Comparison of ENCODE assay signal across 8 cellular contexts in genomic region chr7:24963218-24963617, GRCh38. TPM values are rescaled to one million over a fixed set of nuclear protein-coding genes. Genes with fewer than 3 reads are reported as not detected.
DNase-seq lines count a peak whose midpoint lies in the region; ATAC-seq and TF ChIP-seq lines count a peak whose summit lies in the region.

No MANE protein-coding gene starts in this region.

- intact Hi-C loops in heart left ventricle (cut with DNase I), result loop anchor here in 1 of 10 donors (5.0 kb wide), 1 partner anchor 51 kb away; no protein-coding TSS in a partner anchor

- no peaks in the 10 kb centered on the region for H3K9me3 ChIP-seq in heart left ventricle

- H3K27me3 ChIP-seq in heart left ventricle (no peaks in the 10 kb centered on the region), brain microvascular endothelial cell (replicated peaks) (no peaks in the 10 kb centered on the region)

- H3K9me3 Mint-ChIP-seq in activated CD4-positive, alpha-beta memory T cell treated with anti-CD3 and anti-CD28 coated beads, Interleukin-2, amount 10 ng/mL, durations not matched to agents 7 days and 5 days, result no peaks in the 10 kb centered on the region
- H3K9me3 Mint-ChIP-seq in stimulated activated naive CD8-positive, alpha-beta T cell treated with anti-CD3 and anti-CD28 coated beads, Interleukin-15, Interleukin-2, amounts not matched to agents 100 ng/mL and 50 ng/mL, for 24 hours, result no peaks in the 10 kb centered on the region

- peaks cover 45% of the 10 kb centered on the region for H3K36me3 Mint-ChIP-seq in activated CD4-positive, alpha-beta memory T cell treated with anti-CD3 and anti-CD28 coated beads, Interleukin-2, amount 10 ng/mL, durations not matched to agents 7 days and 5 days (ENCODE audit: low read depth)
- peaks cover 27% of the 10 kb centered on the region for H3K36me3 Mint-ChIP-seq in stimulated activated naive CD8-positive, alpha-beta T cell treated with anti-CD3 and anti-CD28 coated beads, Interleukin-15, Interleukin-2, amounts not matched to agents 100 ng/mL and 50 ng/mL, for 24 hours (ENCODE audit: low read depth)

- POLR2A ChIA-PET in activated CD4-positive, alpha-beta memory T cell treated with anti-CD3 and anti-CD28 coated beads, Interleukin-2, amount 10 ng/mL, durations not matched to agents 7 days and 5 days (lab: Charles Lee), result interaction anchor here (0.8 to 1.8 kb wide), 6 partner anchors 10 to 143 kb away, joined by 3 to 6 read pairs (median 4); partner anchors contain the start of gene OSBPL3

- H3K27ac Mint-ChIP-seq in activated CD4-positive, alpha-beta memory T cell treated with anti-CD3 and anti-CD28 coated beads, Interleukin-2, amount 10 ng/mL, durations not matched to agents 7 days and 5 days, result no peak overlapping the region
- H3K27ac Mint-ChIP-seq in stimulated activated naive CD8-positive, alpha-beta T cell treated with anti-CD3 and anti-CD28 coated beads, Interleukin-15, Interleukin-2, amounts not matched to agents 100 ng/mL and 50 ng/mL, for 24 hours, result peak overlapping the region; percentile 80

- DNase-seq in HK-2 (ENCODE audit: unreplicated experiment) (peak; percentile 34), heart left ventricle (peak; percentile 41 to 68 (median 51)), NCI-H1105 (lab: John Stamatoyannopoulos, UW) (no peak), brain microvascular endothelial cell (no peak)
- DNase-seq in activated CD4-positive, alpha-beta memory T cell treated with anti-CD3 and anti-CD28 coated beads, Interleukin-2, amount 10 ng/mL, durations not matched to agents 7 days and 5 days, result peak; percentile 46

- peaks cover 86% of the 10 kb centered on the region for H3K4me1 Mint-ChIP-seq in activated CD4-positive, alpha-beta memory T cell treated with anti-CD3 and anti-CD28 coated beads, Interleukin-2, amount 10 ng/mL, durations not matched to agents 7 days and 5 days
- H3K4me1 Mint-ChIP-seq in stimulated activated naive CD8-positive, alpha-beta T cell treated with anti-CD3 and anti-CD28 coated beads, Interleukin-15, Interleukin-2, amounts not matched to agents 100 ng/mL and 50 ng/mL, for 24 hours (ENCODE audit: low read depth), result peaks cover 97% of the 10 kb centered on the region

- TF ChIP-seq CTCF in heart left ventricle (IDR thresholded peaks at IDR 0.05) (no peak), brain microvascular endothelial cell (IDR thresholded peaks at IDR 0.05; ENCODE audit: low read depth, low read length, missing control alignments) (no peak)

- H3K36me3 ChIP-seq in heart left ventricle, result no peaks in the 10 kb centered on the region
- no peaks in the 10 kb centered on the region for H3K36me3 ChIP-seq in brain microvascular endothelial cell (replicated peaks)

- ATAC-seq in GM18870 (IDR thresholded peaks at IDR 0.05; ENCODE audit: unreplicated experiment), result peak; percentile 28
- ATAC-seq in heart left ventricle, result peak; percentile 63 to 85 (median 76)
- ATAC-seq in GM18873 (IDR thresholded peaks at IDR 0.05; ENCODE audit: low FRiP score, unreplicated experiment), result no peak

- no peak overlapping the region for H3K4me3 Mint-ChIP-seq in activated CD4-positive, alpha-beta memory T cell treated with anti-CD3 and anti-CD28 coated beads, Interleukin-2, amount 10 ng/mL, durations not matched to agents 7 days and 5 days
- H3K4me3 Mint-ChIP-seq in stimulated activated naive CD8-positive, alpha-beta T cell treated with anti-CD3 and anti-CD28 coated beads, Interleukin-15, Interleukin-2, amounts not matched to agents 100 ng/mL and 50 ng/mL, for 24 hours, result peak overlapping the region; percentile 30

- in situ Hi-C loops in brain microvascular endothelial cell (cut with HindIII; ENCODE audit: low pct_ligation_motif_present, low sequenced_read_pairs), result no loop called here

- H3K27ac ChIP-seq in heart left ventricle (peak overlapping the region in 2 of 12 donors; percentile 21 to 76), brain microvascular endothelial cell (no peak overlapping the region)

- peaks cover 0 to 38% (median 0%) of the 10 kb centered on the region in 12 donors for H3K4me1 ChIP-seq in heart left ventricle

- CTCF ChIA-PET in activated CD4-positive, alpha-beta memory T cell treated with anti-CD3 and anti-CD28 coated beads, Interleukin-2, amount 10 ng/mL, durations not matched to agents 7 days and 5 days (lab: Charles Lee), result interaction anchor here (1.2 to 2.0 kb wide), 4 partner anchors 16 to 151 kb away, joined by 3 to 5 read pairs (median 4); partner anchors contain the start of gene OSBPL3

- 90 to 97% (median 94%) methylated on average over 2 of the region's 2 CpGs for WGBS in heart left ventricle, 4 donors

- no peak overlapping the region for H3K4me3 ChIP-seq in heart left ventricle
- no peak overlapping the region for H3K4me3 ChIP-seq in brain microvascular endothelial cell (ENCODE audit: low read depth, low read length)

- no peak for TF ChIP-seq POLR2A in heart left ventricle (IDR thresholded peaks at IDR 0.05)

- no peaks in the 10 kb centered on the region for H3K27me3 Mint-ChIP-seq in activated CD4-positive, alpha-beta memory T cell treated with anti-CD3 and anti-CD28 coated beads, Interleukin-2, amount 10 ng/mL, durations not matched to agents 7 days and 5 days
- no peaks in the 10 kb centered on the region for H3K27me3 Mint-ChIP-seq in stimulated activated naive CD8-positive, alpha-beta T cell treated with anti-CD3 and anti-CD28 coated beads, Interleukin-15, Interleukin-2, amounts not matched to agents 100 ng/mL and 50 ng/mL, for 24 hours

RNA-seq across cellular contexts. Expression of gene OSBPL3, which starts 16.8 kb away (rescaled TPM):
- total RNA-seq in activated CD4-positive, alpha-beta memory T cell treated with anti-CD3 and anti-CD28 coated beads, Interleukin-2, amount 10 ng/mL, durations not matched to agents 7 days and 5 days, result 10 to 100 TPM; 90.3 to 99.9 TPM
- total RNA-seq in heart left ventricle, result 10 to 100 TPM in 1 of 9 donors, 1 to 10 TPM in 8; 1.9 to 14.3 (median 5.0) TPM
- 1 to 10 TPM; 1.5 to 2.2 TPM for polyA plus RNA-seq in heart left ventricle

Comparison
In these comparisons a context has a peak if more than half of its experiments do, and no peak if none do; other contexts are left out.
1. DNase-seq: peak in HK-2 (single experiment), activated CD4-positive, alpha-beta memory T cell treated with anti-CD3 and anti-CD28 coated beads, Interleukin-2, amount 10 ng/mL, durations not matched to agents 7 days and 5 days (single experiment) and heart left ventricle (5 of 5); none in NCI-H1105 (single experiment) and brain microvascular endothelial cell (single experiment).
2. RNA of gene OSBPL3, which starts 16.8 kb away (total RNA-seq): 90.3 to 99.9 TPM in activated CD4-positive, alpha-beta memory T cell treated with anti-CD3 and anti-CD28 coated beads, Interleukin-2, amount 10 ng/mL, durations not matched to agents 7 days and 5 days; 1.9 to 14.3 TPM in heart left ventricle; every median in the first group is over 4 times any median in the second.